2 cellular contexts compared by ENCODE assay signal in genomic region chr14:105461903-105462302, GRCh38.
TF ChIP-seq lines count a peak whose summit lies in the region.

No MANE protein-coding gene starts in this region.

TF ChIP-seq in GM23338, 12 proteins besides CTCF, POLR2A, EP300 and RAD21:
- TF ChIP-seq REST (IDR thresholded peaks at IDR 0.05; ENCODE audit: unreplicated experiment) (no peak), POLR2AphosphoS5 (IDR thresholded peaks at IDR 0.05; ENCODE audit: low read depth) (no peak), STAT1 (IDR thresholded peaks at IDR 0.05; ENCODE audit: unreplicated experiment) (no peak), ZNF331 (CRISPR knock-in tag; IDR thresholded peaks at IDR 0.05; ENCODE audit: low read depth) (no peak), CREB1 (CRISPR knock-in tag; IDR thresholded peaks at IDR 0.05; ENCODE audit: low read depth) (no peak), ETS1 (IDR thresholded peaks at IDR 0.05) (no peak), ZNF462 (CRISPR knock-in tag; IDR thresholded peaks at IDR 0.05) (no peak)

TF ChIP-seq in WTC11, 78 proteins besides CTCF, POLR2A, EP300 and RAD21 (continued from another document):
- TF ChIP-seq AFF4 (CRISPR knock-in tag; IDR thresholded peaks at IDR 0.05; ENCODE audit: borderline replicate concordance) (no peak), E2F5 (CRISPR knock-in tag; IDR thresholded peaks at IDR 0.05) (no peak), TEAD1 (CRISPR knock-in tag; IDR thresholded peaks at IDR 0.05) (no peak), NFATC4 (CRISPR knock-in tag; IDR thresholded peaks at IDR 0.05) (no peak), ZBTB43 (CRISPR knock-in tag; IDR thresholded peaks at IDR 0.05) (no peak), OVOL2 (CRISPR knock-in tag; IDR thresholded peaks at IDR 0.05; ENCODE audit: borderline replicate concordance) (no peak), GTF2I (CRISPR knock-in tag; conservative IDR thresholded peaks at IDR 0.05) (no peak), ZNF138 (CRISPR knock-in tag; conservative IDR thresholded peaks at IDR 0.05) (no peak)
